21 cellular contexts compared by ENCODE assay signal in genomic region chr3:30847589-30847988, GRCh38. TPM values are rescaled to one million over a fixed set of nuclear protein-coding genes. Genes with fewer than 3 reads are reported as not detected.
"Had no signal": no experiment of that assay in that cellular context is flagged by ENCODE, and none has a peak within 500 bp of the region (broad histone marks: within the 10 kb centered on the region; RNA-seq: fewer than 3 reads in every experiment).

No MANE protein-coding gene starts in this region.

- H3K4me3 Mint-ChIP-seq: activated CD4-positive, alpha-beta memory T cell treated with anti-CD3 and anti-CD28 coated beads for 36 hours; activated CD4-positive, alpha-beta T cell treated with anti-CD3 and anti-CD28 coated beads for 36 hours; activated T-helper 17 cell treated with anti-CD3 and anti-CD28 coated beads, Interleukin-2, amount 50 U/mL, for 72 hours; mesothelial cell of epicardium; neural crest cell; stimulated activated effector memory CD8-positive, alpha-beta T cell treated with anti-CD3 and anti-CD28 coated beads, Interleukin-12 subunit alpha, Interleukin-12 subunit beta, amount 100 ng/mL, for 72 hours had no signal

- H3K4me3 ChIP-seq: coronary artery, right atrium auricular region, smooth muscle cell, thoracic aorta, upper lobe of left lung had no signal

- H3K36me3 ChIP-seq: right atrium auricular region, thoracic aorta, upper lobe of left lung had no signal

- H3K9me3 ChIP-seq: right atrium auricular region, thoracic aorta, upper lobe of left lung had no signal

- H3K4me1 Mint-ChIP-seq: activated T-helper 17 cell treated with anti-CD3 and anti-CD28 coated beads, Interleukin-2, amount 50 U/mL, for 72 hours; stimulated activated effector memory CD8-positive, alpha-beta T cell treated with anti-CD3 and anti-CD28 coated beads, Interleukin-12 subunit alpha, Interleukin-12 subunit beta, amount 100 ng/mL, for 72 hours had no signal

- H3K27ac Mint-ChIP-seq: activated CD4-positive, alpha-beta memory T cell treated with anti-CD3 and anti-CD28 coated beads for 36 hours; activated CD4-positive, alpha-beta T cell treated with anti-CD3 and anti-CD28 coated beads for 36 hours; activated T-helper 17 cell treated with anti-CD3 and anti-CD28 coated beads, Interleukin-2, amount 50 U/mL, for 72 hours; mesothelial cell of epicardium; stimulated activated effector memory CD8-positive, alpha-beta T cell treated with anti-CD3 and anti-CD28 coated beads, Interleukin-12 subunit alpha, Interleukin-12 subunit beta, amount 100 ng/mL, for 72 hours had no signal

- H3K9me3 Mint-ChIP-seq: activated CD4-positive, alpha-beta memory T cell treated with anti-CD3 and anti-CD28 coated beads for 36 hours; activated T-helper 17 cell treated with anti-CD3 and anti-CD28 coated beads, Interleukin-2, amount 50 U/mL, for 72 hours; mesothelial cell of epicardium; neural crest cell; stimulated activated effector memory CD8-positive, alpha-beta T cell treated with anti-CD3 and anti-CD28 coated beads, Interleukin-12 subunit alpha, Interleukin-12 subunit beta, amount 100 ng/mL, for 72 hours had no signal

- H3K36me3 Mint-ChIP-seq: activated CD4-positive, alpha-beta memory T cell treated with anti-CD3 and anti-CD28 coated beads for 36 hours; mesothelial cell of epicardium; stimulated activated effector memory CD8-positive, alpha-beta T cell treated with anti-CD3 and anti-CD28 coated beads, Interleukin-12 subunit alpha, Interleukin-12 subunit beta, amount 100 ng/mL, for 72 hours had no signal

- H3K27me3 Mint-ChIP-seq: activated CD4-positive, alpha-beta memory T cell treated with anti-CD3 and anti-CD28 coated beads for 36 hours; activated CD4-positive, alpha-beta T cell treated with anti-CD3 and anti-CD28 coated beads for 36 hours had no signal

- H3K27ac ChIP-seq: coronary artery, foreskin keratinocyte, right atrium auricular region, thoracic aorta had no signal

- H3K4me1 ChIP-seq: foreskin keratinocyte, upper lobe of left lung had no signal

- DNase-seq: activated CD4-positive, alpha-beta memory T cell treated with anti-CD3 and anti-CD28 coated beads for 36 hours; activated CD4-positive, alpha-beta T cell treated with anti-CD3 and anti-CD28 coated beads for 36 hours; activated naive CD4-positive, alpha-beta T cell; activated T-cell treated with anti-CD3 and anti-CD28 coated beads, Interleukin-2, amount 50 U/mL, for 1 hour; aorta; foreskin keratinocyte; kidney; stimulated activated CD4-positive, alpha-beta T cell treated with anti-CD3 and anti-CD28 coated beads, Interleukin-4, amount 100 ng/mL, for 24 hours; SW 1271; T-helper 2 cell; upper lobe of left lung had no signal

- H3K27me3 ChIP-seq: right atrium auricular region, upper lobe of left lung had no signal

- ATAC-seq: activated CD4-positive, alpha-beta T cell treated with anti-CD3 and anti-CD28 coated beads for 36 hours; activated T-helper 17 cell treated with anti-CD3 and anti-CD28 coated beads, Interleukin-2, amount 50 U/mL, for 72 hours; foreskin keratinocyte; left lobe of liver; stimulated activated effector memory CD8-positive, alpha-beta T cell treated with anti-CD3 and anti-CD28 coated beads, Interleukin-12 subunit alpha, Interleukin-12 subunit beta, amount 100 ng/mL, for 72 hours had no signal

RNA-seq across cellular contexts. Expression of gene GADL1, which starts 46.9 kb away (rescaled TPM):
- total RNA-seq: activated CD4-positive, alpha-beta memory T cell treated with anti-CD3 and anti-CD28 coated beads for 36 hours; activated CD4-positive, alpha-beta T cell treated with anti-CD3 and anti-CD28 coated beads for 36 hours; activated T-helper 17 cell treated with anti-CD3 and anti-CD28 coated beads, Interleukin-2, amount 50 U/mL, for 72 hours; foreskin keratinocyte; left lobe of liver; lung microvascular endothelial cell; right atrium auricular region; smooth muscle cell had no signal
- polyA plus RNA-seq: foreskin keratinocyte, smooth muscle cell had no signal
